1 cellular context compared by ENCODE assay signal in the genomic region with DNA sequence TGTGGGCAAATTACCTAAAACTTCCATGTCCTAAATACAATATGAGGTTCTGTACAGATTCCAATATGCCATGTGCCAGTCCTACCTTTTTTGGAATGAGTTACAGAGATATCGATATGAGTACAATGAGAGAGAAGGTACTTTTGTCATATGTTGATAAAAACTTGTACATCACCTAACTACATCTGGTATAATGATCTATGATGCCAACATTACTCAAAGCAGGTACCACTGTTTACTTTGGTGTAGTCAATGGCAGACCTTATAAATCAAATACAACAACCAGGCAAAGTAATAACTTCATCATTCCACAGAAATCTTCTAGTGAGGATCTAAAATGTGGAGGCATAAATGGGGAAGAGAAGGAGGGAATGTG.
TF ChIP-seq lines count a peak whose summit lies in the region.

No MANE protein-coding gene starts in this region.

TF ChIP-seq in HepG2, 621 proteins besides CTCF, POLR2A, EP300 and RAD21:
- TF ChIP-seq NFYC (CRISPR knock-in tag; IDR thresholded peaks at IDR 0.05) (no peak), MAFG (CRISPR knock-in tag; IDR thresholded peaks at IDR 0.05) (no peak), RFXANK (CRISPR knock-in tag; IDR thresholded peaks at IDR 0.05) (no peak), ZSCAN30 (CRISPR knock-in tag; IDR thresholded peaks at IDR 0.05) (no peak), LCORL (IDR thresholded peaks at IDR 0.05) (no peak), LCORL (CRISPR knock-in tag; IDR thresholded peaks at IDR 0.05) (no peak), ZFP37 (CRISPR knock-in tag; IDR thresholded peaks at IDR 0.05; ENCODE audit: borderline replicate concordance) (no peak), ZNF329 (CRISPR knock-in tag; IDR thresholded peaks at IDR 0.05; ENCODE audit: low read depth) (no peak), CHCHD3 (CRISPR knock-in tag; IDR thresholded peaks at IDR 0.05) (no peak), PHB2 (IDR thresholded peaks at IDR 0.05; ENCODE audit: partially characterized antibody) (no peak), NFRKB (IDR thresholded peaks at IDR 0.05) (no peak), CENPT (CRISPR knock-in tag; IDR thresholded peaks at IDR 0.05; ENCODE audit: low read depth) (no peak), PAF1 (CRISPR knock-in tag; IDR thresholded peaks at IDR 0.05) (no peak), THYN1 (CRISPR knock-in tag; IDR thresholded peaks at IDR 0.05; ENCODE audit: borderline replicate concordance, low read depth) (no peak), REL (CRISPR knock-in tag; conservative IDR thresholded peaks at IDR 0.05) (no peak), KDM2A (CRISPR knock-in tag; IDR thresholded peaks at IDR 0.05; ENCODE audit: borderline replicate concordance, low read depth) (no peak), SMARCC2 (IDR thresholded peaks at IDR 0.05) (no peak)
- TF ChIP-seq, protein P1, sequence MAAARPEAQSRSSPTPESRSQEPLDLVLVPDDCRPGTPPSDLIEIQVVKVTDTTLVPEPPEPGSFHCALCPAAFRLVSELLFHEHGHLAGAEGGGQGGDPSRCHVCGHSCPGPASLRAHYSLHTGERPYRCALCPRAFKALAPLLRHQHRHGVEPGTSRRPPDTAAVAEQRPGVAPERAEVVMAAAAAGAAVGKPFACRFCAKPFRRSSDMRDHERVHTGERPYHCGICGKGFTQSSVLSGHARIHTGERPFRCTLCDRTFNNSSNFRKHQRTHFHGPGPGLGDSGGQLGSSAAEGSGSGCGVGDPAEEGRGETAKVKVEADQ (CRISPR knock-in tag; IDR thresholded peaks at IDR 0.05; ENCODE audit: borderline replicate concordance), result no peak
- TF ChIP-seq, protein P2, sequence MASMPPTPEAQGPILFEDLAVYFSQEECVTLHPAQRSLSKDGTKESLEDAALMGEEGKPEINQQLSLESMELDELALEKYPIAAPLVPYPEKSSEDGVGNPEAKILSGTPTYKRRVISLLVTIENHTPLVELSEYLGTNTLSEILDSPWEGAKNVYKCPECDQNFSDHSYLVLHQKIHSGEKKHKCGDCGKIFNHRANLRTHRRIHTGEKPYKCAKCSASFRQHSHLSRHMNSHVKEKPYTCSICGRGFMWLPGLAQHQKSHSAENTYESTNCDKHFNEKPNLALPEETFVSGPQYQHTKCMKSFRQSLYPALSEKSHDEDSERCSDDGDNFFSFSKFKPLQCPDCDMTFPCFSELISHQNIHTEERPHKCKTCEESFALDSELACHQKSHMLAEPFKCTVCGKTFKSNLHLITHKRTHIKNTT (CRISPR knock-in tag; IDR thresholded peaks at IDR 0.05), result no peak
- TF ChIP-seq, protein P3, sequence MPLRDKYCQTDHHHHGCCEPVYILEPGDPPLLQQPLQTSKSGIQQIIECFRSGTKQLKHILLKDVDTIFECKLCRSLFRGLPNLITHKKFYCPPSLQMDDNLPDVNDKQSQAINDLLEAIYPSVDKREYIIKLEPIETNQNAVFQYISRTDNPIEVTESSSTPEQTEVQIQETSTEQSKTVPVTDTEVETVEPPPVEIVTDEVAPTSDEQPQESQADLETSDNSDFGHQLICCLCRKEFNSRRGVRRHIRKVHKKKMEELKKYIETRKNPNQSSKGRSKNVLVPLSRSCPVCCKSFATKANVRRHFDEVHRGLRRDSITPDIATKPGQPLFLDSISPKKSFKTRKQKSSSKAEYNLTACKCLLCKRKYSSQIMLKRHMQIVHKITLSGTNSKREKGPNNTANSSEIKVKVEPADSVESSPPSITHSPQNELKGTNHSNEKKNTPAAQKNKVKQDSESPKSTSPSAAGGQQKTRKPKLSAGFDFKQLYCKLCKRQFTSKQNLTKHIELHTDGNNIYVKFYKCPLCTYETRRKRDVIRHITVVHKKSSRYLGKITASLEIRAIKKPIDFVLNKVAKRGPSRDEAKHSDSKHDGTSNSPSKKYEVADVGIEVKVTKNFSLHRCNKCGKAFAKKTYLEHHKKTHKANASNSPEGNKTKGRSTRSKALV (CRISPR knock-in tag; IDR thresholded peaks at IDR 0.05), result no peak
